Comparison of ENCODE assay signal across 24 cellular contexts in genomic region chr1:156067262-156067661, GRCh38. TPM values are rescaled to one million over a fixed set of nuclear protein-coding genes. Genes with fewer than 3 reads are reported as not detected.
DNase-seq lines count a peak whose midpoint lies in the region; ATAC-seq and TF ChIP-seq lines count a peak whose summit lies in the region.
"Had no signal": no experiment of that assay in that cellular context is flagged by ENCODE, and none has a peak within 500 bp of the region (broad histone marks: within the 10 kb centered on the region; RNA-seq: fewer than 3 reads in every experiment).

No MANE protein-coding gene starts in this region.

- H3K27ac Mint-ChIP-seq in brain: peak overlapping the region in 3 of 5 experiments; percentile 22 to 60 (median 39)
- peak overlapping the region; percentile 53 for H3K27ac Mint-ChIP-seq in neural progenitor cell
- H3K27ac Mint-ChIP-seq: B cell; CD8-positive, alpha-beta T cell had no signal

- H3K27ac ChIP-seq in GM23248: no peak overlapping the region
- H3K27ac ChIP-seq in neural progenitor cell: peak overlapping the region; percentile 37
- H3K27ac ChIP-seq: C4-2B, HL-60, RWPE1 had no signal

- H3F3A ChIP-seq in GM23248 (ENCODE audit: insufficient read depth) (no peaks in the 10 kb centered on the region), neural progenitor cell (ENCODE audit: low read depth) (peaks cover 44% of the 10 kb centered on the region)

- H3K9me3 Mint-ChIP-seq in brain (no peaks in the 10 kb centered on the region), neural progenitor cell (no peaks in the 10 kb centered on the region)
- H3K9me3 Mint-ChIP-seq: CD8-positive, alpha-beta T cell had no signal

- peak overlapping the region in 1 of 5 experiments; percentile 5 for H3K4me3 Mint-ChIP-seq in brain
- peak overlapping the region; percentile 18 for H3K4me3 Mint-ChIP-seq in neural progenitor cell
- H3K4me3 Mint-ChIP-seq: B cell; CD8-positive, alpha-beta T cell had no signal

- DNase-seq in GM23248 (peak; percentile 18), HT1080 (ENCODE audit: low read depth) (peak; percentile 40), neural progenitor cell (ENCODE audit: low spot score) (no peak), NCI-H1694 treated with DMSO at 0.1 percent for 48 hours (lab: John Stamatoyannopoulos, UW) (no peak), H4 (ENCODE audit: low spot score) (no peak), left ventricle myocardium superior (no peak)
- DNase-seq: Caco-2; CD8-positive, alpha-beta T cell; DMS 273 treated with DMSO at 0.1 percent for 48 hours; DMS79; MV-4-11; NCI-H1105; NCI-H2029 treated with DMSO at 0.1 percent for 48 hours; NCI-H446 treated with DMSO at 0.1 percent for 48 hours; NCI-H526; NCI-H82; SHP77 had no signal

- H3K4me3 ChIP-seq in GM23248 (no peak overlapping the region), neural progenitor cell (no peak overlapping the region)

- H3K27me3 Mint-ChIP-seq in brain (peaks cover 4% of the 10 kb centered on the region), neural progenitor cell (ENCODE audit: insufficient read depth, low read depth) (peaks cover 4% of the 10 kb centered on the region)
- H3K27me3 Mint-ChIP-seq: B cell had no signal

- TF ChIP-seq CTCF in brain (conservative IDR thresholded peaks at IDR 0.05) (no peak), neural progenitor cell (IDR thresholded peaks at IDR 0.05) (no peak)

- H3K9ac ChIP-seq in GM23248: no peak overlapping the region
- no peak overlapping the region for H3K9ac ChIP-seq in neural progenitor cell

- 39 to 54% methylated on average over 2 of the region's 2 CpGs for WGBS in GM23248 (ENCODE audit: low coverage in 1 of 2, low lambda C conversion rate in 2 of 2, missing lambda C conversion rate in 2 of 2), 2 experiments

- H3K9me3 ChIP-seq in GM23248 (ENCODE audit: low read depth) (no peaks in the 10 kb centered on the region), neural progenitor cell (ENCODE audit: low read depth) (no peaks in the 10 kb centered on the region)
- H3K9me3 ChIP-seq: Caco-2 had no signal

- H3K4me1 Mint-ChIP-seq in brain (peaks cover 35% of the 10 kb centered on the region), neural progenitor cell (peaks cover 44% of the 10 kb centered on the region)
- H3K4me1 Mint-ChIP-seq: B cell had no signal

- no peaks in the 10 kb centered on the region for H3K9me2 ChIP-seq in GM23248 (ENCODE audit: insufficient read depth)

- no peak for ATAC-seq in left ventricle myocardium superior

- no peaks in the 10 kb centered on the region for H3K36me3 ChIP-seq in GM23248 (ENCODE audit: low read depth)
- H3K36me3 ChIP-seq in neural progenitor cell: no peaks in the 10 kb centered on the region

- H3K4me1 ChIP-seq in GM23248 (ENCODE audit: insufficient read depth): no peaks in the 10 kb centered on the region
- H3K4me1 ChIP-seq in neural progenitor cell: peaks cover 33% of the 10 kb centered on the region
- H3K4me1 ChIP-seq: Caco-2 had no signal

- H3K79me2 ChIP-seq in GM23248 (ENCODE audit: insufficient read depth) (no peaks in the 10 kb centered on the region), neural progenitor cell (ENCODE audit: low read depth) (peaks cover 11% of the 10 kb centered on the region)

- no peaks in the 10 kb centered on the region for H3K27me3 ChIP-seq in GM23248 (replicated peaks; ENCODE audit: insufficient read depth)
- H3K27me3 ChIP-seq in neural progenitor cell: no peaks in the 10 kb centered on the region

- H3K4me2 ChIP-seq in GM23248 (ENCODE audit: unreplicated experiment) (no peak overlapping the region), neural progenitor cell (no peak overlapping the region)

- H4K20me1 ChIP-seq in GM23248 (ENCODE audit: insufficient read depth) (no peaks in the 10 kb centered on the region), neural progenitor cell (ENCODE audit: low read depth) (peaks cover 22% of the 10 kb centered on the region)

- intact Hi-C loops in left ventricle myocardium superior (cut with micrococcal nuclease): no loop called here

- H2AFZ ChIP-seq in GM23248: no peak overlapping the region
- no peak overlapping the region for H2AFZ ChIP-seq in neural progenitor cell (replicated peaks)

- no peaks in the 10 kb centered on the region for H3K36me3 Mint-ChIP-seq in brain
- H3K36me3 Mint-ChIP-seq in neural progenitor cell: peaks cover 7% of the 10 kb centered on the region
- H3K36me3 Mint-ChIP-seq: CD8-positive, alpha-beta T cell had no signal

- in situ Hi-C loops in GM23248 (cut with MboI): no loop called here

RNA-seq across cellular contexts. Expression of gene RAB25, which starts 6.3 kb away (rescaled TPM):
- not detected in 2 replicates for total RNA-seq in GM23248 (2014; rRNA removed; shearing (Covaris generic))
- polyA plus RNA-seq in GM23248 (2016; fragmentation: Nextera tagmentation; extraction: Ambion mirVana): not detected in 2 replicates
- total RNA-seq in HT1080 (2014; rRNA removed; shearing (Covaris generic)): 0.06 TPM in 1 of 2 replicates, not detected in the other
- polyA plus RNA-seq in HT1080 (2015; cell fraction: cytosol; rRNA removed): not detected in 2 replicates
- polyA plus RNA-seq in HT1080 (2015; cell fraction: nucleus; rRNA removed): not detected in 2 replicates
- polyA plus RNA-seq in brain (ENCODE audit: insufficient read depth, low read depth, low replicate concordance): 113 TPM
- total RNA-seq in neural progenitor cell (ENCODE audit: low replicate concordance): 2.4 and 7.7 TPM in 2 replicates
- total RNA-seq in H4 (2014; rRNA removed; shearing (Covaris generic)): 0.19 TPM in 1 of 2 replicates, not detected in the other
- not detected for total RNA-seq in left ventricle myocardium superior
- total RNA-seq: LHCN-M2, SK-MEL-5 had no signal

RNA-seq across cellular contexts. Expression of gene LAMTOR2, which starts 12.7 kb away (rescaled TPM):
- total RNA-seq in GM23248 (2014; rRNA removed; shearing (Covaris generic)): 41.3 and 52.7 TPM in 2 replicates
- polyA plus RNA-seq in GM23248 (2016; fragmentation: Nextera tagmentation; extraction: Ambion mirVana): 140 and 143 TPM in 2 replicates
- total RNA-seq in HT1080 (2014; rRNA removed; shearing (Covaris generic)): 67.1 and 78.0 TPM in 2 replicates
- polyA plus RNA-seq in HT1080 (2015; cell fraction: cytosol; rRNA removed): 69.8 and 87.2 TPM in 2 replicates
- polyA plus RNA-seq in HT1080 (2015; cell fraction: nucleus; rRNA removed): 19.7 and 26.7 TPM in 2 replicates
- polyA plus RNA-seq in brain (ENCODE audit: insufficient read depth, low read depth, low replicate concordance): 126 TPM
- 29.4 and 50.6 TPM in 2 replicates for total RNA-seq in neural progenitor cell (ENCODE audit: low replicate concordance)
- total RNA-seq in H4 (2014; rRNA removed; shearing (Covaris generic)): 66.7 and 84.8 TPM in 2 replicates
- total RNA-seq in left ventricle myocardium superior: 65.6 TPM

RNA-seq across cellular contexts. Expression of gene UBQLN4, which starts 13.7 kb away (rescaled TPM):
- total RNA-seq in GM23248 (2014; rRNA removed; shearing (Covaris generic)): 18.4 and 19.0 TPM in 2 replicates
- 9.9 and 10.6 TPM in 2 replicates for polyA plus RNA-seq in GM23248 (2016; fragmentation: Nextera tagmentation; extraction: Ambion mirVana)
- 36.0 and 43.9 TPM in 2 replicates for total RNA-seq in HT1080 (2014; rRNA removed; shearing (Covaris generic))
- 32.1 and 32.8 TPM in 2 replicates for polyA plus RNA-seq in HT1080 (2015; cell fraction: cytosol; rRNA removed)
- polyA plus RNA-seq in HT1080 (2015; cell fraction: nucleus; rRNA removed): 51.2 and 51.5 TPM in 2 replicates
- polyA plus RNA-seq in brain (ENCODE audit: insufficient read depth, low read depth, low replicate concordance): 92.9 TPM
- 43.7 and 64.9 TPM in 2 replicates for total RNA-seq in neural progenitor cell (ENCODE audit: low replicate concordance)
- 23.0 and 24.4 TPM in 2 replicates for total RNA-seq in H4 (2014; rRNA removed; shearing (Covaris generic))
- 33.9 TPM for total RNA-seq in left ventricle myocardium superior

RNA-seq across cellular contexts. Expression of gene MEX3A, which starts 15.0 kb away (rescaled TPM):
- 0.13 and 0.22 TPM in 2 replicates for total RNA-seq in GM23248 (2014; rRNA removed; shearing (Covaris generic))
- polyA plus RNA-seq in GM23248 (2016; fragmentation: Nextera tagmentation; extraction: Ambion mirVana) (0.05 TPM in 2 replicates), brain (ENCODE audit: insufficient read depth, low read depth, low replicate concordance) (91.7 TPM)
- total RNA-seq in HT1080 (2014; rRNA removed; shearing (Covaris generic)): 3.4 and 5.2 TPM in 2 replicates
- 5.8 and 6.2 TPM in 2 replicates for polyA plus RNA-seq in HT1080 (2015; cell fraction: cytosol; rRNA removed)
- polyA plus RNA-seq in HT1080 (2015; cell fraction: nucleus; rRNA removed): 7.4 and 9.4 TPM in 2 replicates
- total RNA-seq in neural progenitor cell (ENCODE audit: low replicate concordance) (32.2 and 62.6 TPM in 2 replicates), left ventricle myocardium superior (0.17 TPM)
- total RNA-seq in H4 (2014; rRNA removed; shearing (Covaris generic)): 2.8 and 4.5 TPM in 2 replicates

RNA-seq across cellular contexts. Expression of gene SSR2, which starts 46.5 kb away (rescaled TPM):
- 433 and 695 TPM in 2 replicates for total RNA-seq in GM23248 (2014; rRNA removed; shearing (Covaris generic))
- polyA plus RNA-seq in GM23248 (2016; fragmentation: Nextera tagmentation; extraction: Ambion mirVana) (318 and 327 TPM in 2 replicates), brain (ENCODE audit: insufficient read depth, low read depth, low replicate concordance) (451 TPM)
- 582 and 611 TPM in 2 replicates for total RNA-seq in HT1080 (2014; rRNA removed; shearing (Covaris generic))
- 568 and 615 TPM in 2 replicates for polyA plus RNA-seq in HT1080 (2015; cell fraction: cytosol; rRNA removed)
- 466 and 506 TPM in 2 replicates for polyA plus RNA-seq in HT1080 (2015; cell fraction: nucleus; rRNA removed)
- total RNA-seq in neural progenitor cell (ENCODE audit: low replicate concordance) (293 and 314 TPM in 2 replicates), left ventricle myocardium superior (75.8 TPM)
- 874 and 1,103 TPM in 2 replicates for total RNA-seq in H4 (2014; rRNA removed; shearing (Covaris generic))

Comparison
In these comparisons a context has a peak if more than half of its experiments do, and no peak if none do; other contexts are left out.
1. DNase-seq: peak in GM23248 (single experiment) and HT1080 (single experiment); none in neural progenitor cell (single experiment), NCI-H1694 treated with DMSO at 0.1 percent for 48 hours (single experiment), H4 (single experiment) and left ventricle myocardium superior (single experiment).